ENCODE assay signal across 12 cellular contexts in the genomic region with DNA sequence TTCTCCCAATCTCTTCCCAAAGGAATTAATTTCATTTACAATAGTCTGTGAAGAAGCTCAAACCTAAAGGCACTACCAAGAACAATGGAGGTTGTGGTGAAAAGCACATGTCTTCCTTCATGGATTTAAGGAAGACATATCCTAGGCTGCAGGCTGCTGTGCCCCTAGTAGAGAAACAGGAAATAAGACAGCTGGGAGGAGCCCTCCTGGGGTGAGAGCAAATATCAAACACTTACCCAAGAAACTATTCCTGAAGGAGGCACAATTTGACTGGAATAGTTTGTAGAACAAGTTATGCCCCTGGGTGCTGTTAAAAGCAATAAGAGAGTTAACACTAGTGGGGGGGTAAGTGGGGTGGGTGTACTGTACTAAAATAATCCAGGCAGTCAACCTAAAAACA. TPM values are rescaled to one million over a fixed set of nuclear protein-coding genes. Genes with fewer than 3 reads are reported as not detected.
DNase-seq lines count a peak whose midpoint lies in the region; ATAC-seq, FAIRE-seq and TF ChIP-seq lines count a peak whose summit lies in the region.
"Had no signal": no experiment of that assay in that cellular context is flagged by ENCODE, and none has a peak within 500 bp of the region (broad histone marks: within the 10 kb centered on the region; RNA-seq: fewer than 3 reads in every experiment).

No MANE protein-coding gene starts in this region.

- TF ChIP-seq CTCF in pancreas (IDR thresholded peaks at IDR 0.05) = no peak

- no peaks in the 10 kb centered on the region for H3K36me3 ChIP-seq in pancreas

- peak in 3 of 4 donors; percentile 7 to 48 (median 26) for ATAC-seq in pancreas
- no peak for ATAC-seq in left lobe of liver

- no peak for FAIRE-seq in pancreas (lab: Jason Lieb, UNC)

- no peak overlapping the region for H3K27ac ChIP-seq in pancreas
- H3K27ac ChIP-seq: 22Rv1 had no signal

- H3K27me3 ChIP-seq in pancreas = no peaks in the 10 kb centered on the region

- intact Hi-C loops in pancreas (cut with DNase I) (no loop called here), posterior cingulate gyrus (cut with DNase I) (no loop called here)

- H3K9me3 ChIP-seq in pancreas = no peaks in the 10 kb centered on the region

- peak; percentile 46 for DNase-seq in DMS 273 (lab: John Stamatoyannopoulos, UW; ENCODE audit: unreplicated experiment)
- no peak for DNase-seq in DMS 273 treated with DMSO at 0.1 percent for 48 hours (lab: John Stamatoyannopoulos, UW)
- DNase-seq in NCI-H69 (lab: John Stamatoyannopoulos, UW) = peak; percentile 75
- DNase-seq in foreskin melanocyte = peak; percentile 32
- DNase-seq in pancreas = no peak
- no peak for DNase-seq in left lobe of liver (ENCODE audit: low spot score)
- DNase-seq in stimulated activated CD4-positive, alpha-beta T cell treated with anti-CD3 and anti-CD28 coated beads, Interleukin-1b, Interleukin-23, amount 100 ng/mL, for 48 hours = no peak
- DNase-seq in posterior cingulate gyrus = no peak
- DNase-seq: activated CD4-positive, alpha-beta T cell treated with anti-CD3 and anti-CD28 coated beads, Interleukin-2, amount 10 ng/mL, durations not matched to agents 24 days and 14 days; hippocampal formation; NCI-H187 had no signal

- peaks cover 0 to 28% (median 6%) of the 10 kb centered on the region in 3 donors for H3K4me1 ChIP-seq in pancreas

- no peak overlapping the region for H3K4me3 ChIP-seq in pancreas

RNA-seq across cellular contexts. Expression of gene PDZD8, which starts 30.1 kb away (rescaled TPM):
- total RNA-seq in pancreas = 10 to 100 TPM; 29.4 to 55.9 (median 42.9) TPM
- 1 to 10 TPM; 4.6 to 7.6 TPM for polyA plus RNA-seq in pancreas
- 29.6 TPM for total RNA-seq in left lobe of liver

Comparison
In these comparisons a context has a peak if more than half of its experiments do, and no peak if none do; other contexts are left out.
1. DNase-seq: peak in DMS 273 (single experiment), NCI-H69 (single experiment) and foreskin melanocyte (single experiment); none in DMS 273 treated with DMSO at 0.1 percent for 48 hours (single experiment), pancreas (0 of 6), left lobe of liver (single experiment), stimulated activated CD4-positive, alpha-beta T cell treated with anti-CD3 and anti-CD28 coated beads, Interleukin-1b, Interleukin-23, amount 100 ng/mL, for 48 hours (single experiment) and posterior cingulate gyrus (0 of 10).